Comparison of ENCODE assay signal across 2 cellular contexts in the genomic region with DNA sequence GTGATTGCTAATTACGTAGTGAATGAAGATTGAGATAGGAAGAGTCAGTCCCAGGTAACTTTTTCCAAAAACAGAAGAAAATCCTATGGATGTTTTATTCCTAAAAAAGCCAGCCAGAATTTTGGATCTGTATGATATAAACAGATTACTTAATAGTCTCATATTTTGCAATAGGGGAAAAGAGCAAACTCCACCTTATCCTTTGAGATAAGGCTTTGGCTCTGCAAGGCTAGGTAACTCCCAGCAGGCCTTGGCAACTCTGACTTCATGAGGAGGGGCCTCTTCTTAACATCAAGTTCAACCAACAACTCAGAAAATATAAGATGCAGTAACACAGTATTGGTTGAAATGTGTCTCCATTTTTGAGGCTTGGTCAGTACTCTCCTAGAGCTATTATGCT.
TF ChIP-seq lines count a peak whose summit lies in the region.

No MANE protein-coding gene starts in this region.

TF ChIP-seq in IMR-90, 13 proteins besides CTCF, POLR2A, EP300 and RAD21 (continued from another document):
- TF ChIP-seq, protein P1, sequence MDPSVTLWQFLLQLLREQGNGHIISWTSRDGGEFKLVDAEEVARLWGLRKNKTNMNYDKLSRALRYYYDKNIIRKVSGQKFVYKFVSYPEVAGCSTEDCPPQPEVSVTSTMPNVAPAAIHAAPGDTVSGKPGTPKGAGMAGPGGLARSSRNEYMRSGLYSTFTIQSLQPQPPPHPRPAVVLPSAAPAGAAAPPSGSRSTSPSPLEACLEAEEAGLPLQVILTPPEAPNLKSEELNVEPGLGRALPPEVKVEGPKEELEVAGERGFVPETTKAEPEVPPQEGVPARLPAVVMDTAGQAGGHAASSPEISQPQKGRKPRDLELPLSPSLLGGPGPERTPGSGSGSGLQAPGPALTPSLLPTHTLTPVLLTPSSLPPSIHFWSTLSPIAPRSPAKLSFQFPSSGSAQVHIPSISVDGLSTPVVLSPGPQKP (IDR thresholded peaks at IDR 0.05; ENCODE audit: borderline replicate concordance, low read depth, low read length) = no peak
- TF ChIP-seq, protein P2, sequence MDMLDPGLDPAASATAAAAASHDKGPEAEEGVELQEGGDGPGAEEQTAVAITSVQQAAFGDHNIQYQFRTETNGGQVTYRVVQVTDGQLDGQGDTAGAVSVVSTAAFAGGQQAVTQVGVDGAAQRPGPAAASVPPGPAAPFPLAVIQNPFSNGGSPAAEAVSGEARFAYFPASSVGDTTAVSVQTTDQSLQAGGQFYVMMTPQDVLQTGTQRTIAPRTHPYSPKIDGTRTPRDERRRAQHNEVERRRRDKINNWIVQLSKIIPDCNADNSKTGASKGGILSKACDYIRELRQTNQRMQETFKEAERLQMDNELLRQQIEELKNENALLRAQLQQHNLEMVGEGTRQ (IDR thresholded peaks at IDR 0.05; ENCODE audit: low read depth, low read length) = no peak
- TF ChIP-seq RFX5 (IDR thresholded peaks at IDR 0.05; ENCODE audit: low read depth, low read length) = no peak
- no peak for TF ChIP-seq NFE2L2 (IDR thresholded peaks at IDR 0.05; ENCODE audit: low read depth, low read length)
- TF ChIP-seq SMC3 (IDR thresholded peaks at IDR 0.05; ENCODE audit: low read depth, low read length) = no peak
- no peak for TF ChIP-seq MAFK (IDR thresholded peaks at IDR 0.05; ENCODE audit: low read depth, low read length)
- TF ChIP-seq MXI1 (IDR thresholded peaks at IDR 0.05; ENCODE audit: borderline replicate concordance, low read depth, low read length) = no peak
- no peak for TF ChIP-seq CHD1 (IDR thresholded peaks at IDR 0.05; ENCODE audit: low read depth, low read length)

TF ChIP-seq in WTC11, 78 proteins besides CTCF, POLR2A, EP300 and RAD21 (continued from another document):
- TF ChIP-seq, protein P3, sequence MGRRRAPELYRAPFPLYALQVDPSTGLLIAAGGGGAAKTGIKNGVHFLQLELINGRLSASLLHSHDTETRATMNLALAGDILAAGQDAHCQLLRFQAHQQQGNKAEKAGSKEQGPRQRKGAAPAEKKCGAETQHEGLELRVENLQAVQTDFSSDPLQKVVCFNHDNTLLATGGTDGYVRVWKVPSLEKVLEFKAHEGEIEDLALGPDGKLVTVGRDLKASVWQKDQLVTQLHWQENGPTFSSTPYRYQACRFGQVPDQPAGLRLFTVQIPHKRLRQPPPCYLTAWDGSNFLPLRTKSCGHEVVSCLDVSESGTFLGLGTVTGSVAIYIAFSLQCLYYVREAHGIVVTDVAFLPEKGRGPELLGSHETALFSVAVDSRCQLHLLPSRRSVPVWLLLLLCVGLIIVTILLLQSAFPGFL (CRISPR knock-in tag; IDR thresholded peaks at IDR 0.05; ENCODE audit: borderline replicate concordance) = no peak
- TF ChIP-seq, protein P4, sequence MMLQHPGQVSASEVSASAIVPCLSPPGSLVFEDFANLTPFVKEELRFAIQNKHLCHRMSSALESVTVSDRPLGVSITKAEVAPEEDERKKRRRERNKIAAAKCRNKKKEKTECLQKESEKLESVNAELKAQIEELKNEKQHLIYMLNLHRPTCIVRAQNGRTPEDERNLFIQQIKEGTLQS (CRISPR knock-in tag; conservative IDR thresholded peaks at IDR 0.05) = no peak
- TF ChIP-seq, protein P5, sequence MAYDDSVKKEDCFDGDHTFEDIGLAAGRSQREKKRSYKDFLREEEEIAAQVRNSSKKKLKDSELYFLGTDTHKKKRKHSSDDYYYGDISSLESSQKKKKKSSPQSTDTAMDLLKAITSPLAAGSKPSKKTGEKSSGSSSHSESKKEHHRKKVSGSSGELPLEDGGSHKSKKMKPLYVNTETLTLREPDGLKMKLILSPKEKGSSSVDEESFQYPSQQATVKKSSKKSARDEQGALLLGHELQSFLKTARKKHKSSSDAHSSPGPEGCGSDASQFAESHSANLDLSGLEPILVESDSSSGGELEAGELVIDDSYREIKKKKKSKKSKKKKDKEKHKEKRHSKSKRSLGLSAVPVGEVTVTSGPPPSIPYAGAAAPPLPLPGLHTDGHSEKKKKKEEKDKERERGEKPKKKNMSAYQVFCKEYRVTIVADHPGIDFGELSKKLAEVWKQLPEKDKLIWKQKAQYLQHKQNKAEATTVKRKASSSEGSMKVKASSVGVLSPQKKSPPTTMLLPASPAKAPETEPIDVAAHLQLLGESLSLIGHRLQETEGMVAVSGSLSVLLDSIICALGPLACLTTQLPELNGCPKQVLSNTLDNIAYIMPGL (CRISPR knock-in tag; IDR thresholded peaks at IDR 0.05) = no peak
- TF ChIP-seq, protein P6, sequence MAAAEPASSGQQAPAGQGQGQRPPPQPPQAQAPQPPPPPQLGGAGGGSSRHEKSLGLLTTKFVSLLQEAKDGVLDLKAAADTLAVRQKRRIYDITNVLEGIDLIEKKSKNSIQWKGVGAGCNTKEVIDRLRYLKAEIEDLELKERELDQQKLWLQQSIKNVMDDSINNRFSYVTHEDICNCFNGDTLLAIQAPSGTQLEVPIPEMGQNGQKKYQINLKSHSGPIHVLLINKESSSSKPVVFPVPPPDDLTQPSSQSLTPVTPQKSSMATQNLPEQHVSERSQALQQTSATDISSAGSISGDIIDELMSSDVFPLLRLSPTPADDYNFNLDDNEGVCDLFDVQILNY (CRISPR knock-in tag; IDR thresholded peaks at IDR 0.05) = no peak
- TF ChIP-seq, protein P7, sequence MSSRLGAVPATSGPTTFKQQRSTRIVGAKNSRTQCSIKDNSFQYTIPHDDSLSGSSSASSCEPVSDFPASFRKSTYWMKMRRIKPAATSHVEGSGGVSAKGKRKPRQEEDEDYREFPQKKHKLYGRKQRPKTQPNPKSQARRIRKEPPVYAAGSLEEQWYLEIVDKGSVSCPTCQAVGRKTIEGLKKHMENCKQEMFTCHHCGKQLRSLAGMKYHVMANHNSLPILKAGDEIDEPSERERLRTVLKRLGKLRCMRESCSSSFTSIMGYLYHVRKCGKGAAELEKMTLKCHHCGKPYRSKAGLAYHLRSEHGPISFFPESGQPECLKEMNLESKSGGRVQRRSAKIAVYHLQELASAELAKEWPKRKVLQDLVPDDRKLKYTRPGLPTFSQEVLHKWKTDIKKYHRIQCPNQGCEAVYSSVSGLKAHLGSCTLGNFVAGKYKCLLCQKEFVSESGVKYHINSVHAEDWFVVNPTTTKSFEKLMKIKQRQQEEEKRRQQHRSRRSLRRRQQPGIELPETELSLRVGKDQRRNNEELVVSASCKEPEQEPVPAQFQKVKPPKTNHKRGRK (CRISPR knock-in tag; IDR thresholded peaks at IDR 0.05; ENCODE audit: borderline replicate concordance) = no peak
- TF ChIP-seq, protein P8, sequence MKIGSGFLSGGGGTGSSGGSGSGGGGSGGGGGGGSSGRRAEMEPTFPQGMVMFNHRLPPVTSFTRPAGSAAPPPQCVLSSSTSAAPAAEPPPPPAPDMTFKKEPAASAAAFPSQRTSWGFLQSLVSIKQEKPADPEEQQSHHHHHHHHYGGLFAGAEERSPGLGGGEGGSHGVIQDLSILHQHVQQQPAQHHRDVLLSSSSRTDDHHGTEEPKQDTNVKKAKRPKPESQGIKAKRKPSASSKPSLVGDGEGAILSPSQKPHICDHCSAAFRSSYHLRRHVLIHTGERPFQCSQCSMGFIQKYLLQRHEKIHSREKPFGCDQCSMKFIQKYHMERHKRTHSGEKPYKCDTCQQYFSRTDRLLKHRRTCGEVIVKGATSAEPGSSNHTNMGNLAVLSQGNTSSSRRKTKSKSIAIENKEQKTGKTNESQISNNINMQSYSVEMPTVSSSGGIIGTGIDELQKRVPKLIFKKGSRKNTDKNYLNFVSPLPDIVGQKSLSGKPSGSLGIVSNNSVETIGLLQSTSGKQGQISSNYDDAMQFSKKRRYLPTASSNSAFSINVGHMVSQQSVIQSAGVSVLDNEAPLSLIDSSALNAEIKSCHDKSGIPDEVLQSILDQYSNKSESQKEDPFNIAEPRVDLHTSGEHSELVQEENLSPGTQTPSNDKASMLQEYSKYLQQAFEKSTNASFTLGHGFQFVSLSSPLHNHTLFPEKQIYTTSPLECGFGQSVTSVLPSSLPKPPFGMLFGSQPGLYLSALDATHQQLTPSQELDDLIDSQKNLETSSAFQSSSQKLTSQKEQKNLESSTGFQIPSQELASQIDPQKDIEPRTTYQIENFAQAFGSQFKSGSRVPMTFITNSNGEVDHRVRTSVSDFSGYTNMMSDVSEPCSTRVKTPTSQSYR (CRISPR knock-in tag; IDR thresholded peaks at IDR 0.05) = no peak
- TF ChIP-seq FOXP1 (CRISPR knock-in tag; IDR thresholded peaks at IDR 0.05; ENCODE audit: borderline replicate concordance) (no peak), TCF7 (CRISPR knock-in tag; IDR thresholded peaks at IDR 0.05; ENCODE audit: low read depth) (no peak), NR2C2 (CRISPR knock-in tag; IDR thresholded peaks at IDR 0.05) (no peak), MYBL2 (CRISPR knock-in tag; IDR thresholded peaks at IDR 0.05) (no peak)
- TF ChIP-seq, protein P9, sequence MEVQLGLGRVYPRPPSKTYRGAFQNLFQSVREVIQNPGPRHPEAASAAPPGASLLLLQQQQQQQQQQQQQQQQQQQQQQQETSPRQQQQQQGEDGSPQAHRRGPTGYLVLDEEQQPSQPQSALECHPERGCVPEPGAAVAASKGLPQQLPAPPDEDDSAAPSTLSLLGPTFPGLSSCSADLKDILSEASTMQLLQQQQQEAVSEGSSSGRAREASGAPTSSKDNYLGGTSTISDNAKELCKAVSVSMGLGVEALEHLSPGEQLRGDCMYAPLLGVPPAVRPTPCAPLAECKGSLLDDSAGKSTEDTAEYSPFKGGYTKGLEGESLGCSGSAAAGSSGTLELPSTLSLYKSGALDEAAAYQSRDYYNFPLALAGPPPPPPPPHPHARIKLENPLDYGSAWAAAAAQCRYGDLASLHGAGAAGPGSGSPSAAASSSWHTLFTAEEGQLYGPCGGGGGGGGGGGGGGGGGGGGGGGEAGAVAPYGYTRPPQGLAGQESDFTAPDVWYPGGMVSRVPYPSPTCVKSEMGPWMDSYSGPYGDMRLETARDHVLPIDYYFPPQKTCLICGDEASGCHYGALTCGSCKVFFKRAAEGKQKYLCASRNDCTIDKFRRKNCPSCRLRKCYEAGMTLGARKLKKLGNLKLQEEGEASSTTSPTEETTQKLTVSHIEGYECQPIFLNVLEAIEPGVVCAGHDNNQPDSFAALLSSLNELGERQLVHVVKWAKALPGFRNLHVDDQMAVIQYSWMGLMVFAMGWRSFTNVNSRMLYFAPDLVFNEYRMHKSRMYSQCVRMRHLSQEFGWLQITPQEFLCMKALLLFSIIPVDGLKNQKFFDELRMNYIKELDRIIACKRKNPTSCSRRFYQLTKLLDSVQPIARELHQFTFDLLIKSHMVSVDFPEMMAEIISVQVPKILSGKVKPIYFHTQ (CRISPR knock-in tag; IDR thresholded peaks at IDR 0.05) = no peak
